In genomic region chr22:22011964-22012363, GRCh38 we compare ENCODE assay signal across 24 cellular contexts. TPM values are rescaled to one million over a fixed set of nuclear protein-coding genes. Genes with fewer than 3 reads are reported as not detected.
A peak's percentile ranks its signal among the peaks of the same experiment; 100 is the strongest.
DNase-seq lines count a peak whose midpoint lies in the region; ATAC-seq and TF ChIP-seq lines count a peak whose summit lies in the region.
"Had no signal": no experiment of that assay in that cellular context is flagged by ENCODE, and none has a peak within 500 bp of the region (broad histone marks: within the 10 kb centered on the region; RNA-seq: fewer than 3 reads in every experiment).

No MANE protein-coding gene starts in this region.

- H3K9me3 ChIP-seq in Karpas-422 (ENCODE audit: low read length): no peaks in the 10 kb centered on the region
- H3K9me3 ChIP-seq: BE2C, BLaER1 had no signal

- H3K4me3 Mint-ChIP-seq in WTC11: no peak overlapping the region
- H3K4me3 Mint-ChIP-seq in dendritic cell treated with granulocyte-macrophage colony-stimulating factor and Interleukin-4, amounts not matched to agents 40 ng/mL and 50 ng/mL, for 4 days: no peak overlapping the region
- H3K4me3 Mint-ChIP-seq in activated CD4-positive, alpha-beta memory T cell treated with anti-CD3 and anti-CD28 coated beads for 36 hours: no peak overlapping the region
- H3K4me3 Mint-ChIP-seq: CD14-positive monocyte; CD4-positive, alpha-beta memory T cell; CD4-positive, CD25-positive, alpha-beta regulatory T cell; CD8-positive, alpha-beta memory T cell had no signal

- intact Hi-C loops in dendritic cell treated with granulocyte-macrophage colony-stimulating factor and Interleukin-4, amounts not matched to agents 40 ng/mL and 50 ng/mL, for 4 days (cut with micrococcal nuclease): no loop called here
- intact Hi-C loops in activated CD4-positive, alpha-beta memory T cell treated with anti-CD3 and anti-CD28 coated beads for 36 hours (cut with micrococcal nuclease): no loop called here

- peak overlapping the region; percentile 36; the same call in 1 of the 2 replicates for H3K27ac ChIP-seq in Karpas-422 (ENCODE audit: low read length)
- H3K27ac ChIP-seq: BLaER1 had no signal

- no peak overlapping the region for H3K9ac ChIP-seq in Karpas-422 (ENCODE audit: low read length)
- H3K9ac ChIP-seq: BLaER1 had no signal

- peaks cover 92% of the 10 kb centered on the region for H3K27me3 Mint-ChIP-seq in WTC11 (ENCODE audit: low read depth)
- peaks cover 21% of the 10 kb centered on the region for H3K27me3 Mint-ChIP-seq in dendritic cell treated with granulocyte-macrophage colony-stimulating factor and Interleukin-4, amounts not matched to agents 40 ng/mL and 50 ng/mL, for 4 days
- H3K27me3 Mint-ChIP-seq in activated CD4-positive, alpha-beta memory T cell treated with anti-CD3 and anti-CD28 coated beads for 36 hours: peaks cover 12% of the 10 kb centered on the region

- CTCF ChIA-PET in WTC11 (lab: Charles Lee): no interaction called here
- CTCF ChIA-PET in activated CD4-positive, alpha-beta memory T cell treated with anti-CD3 and anti-CD28 coated beads for 36 hours (lab: Charles Lee): interaction anchor here (0.6 kb wide), 1 partner anchor 44 kb away, joined by 3 read pairs; no protein-coding TSS in a partner anchor

- H3K4me2 ChIP-seq in Karpas-422 (ENCODE audit: low read depth, low read length, poor library complexity, severe bottlenecking): no peak overlapping the region
- H3K4me2 ChIP-seq: BLaER1 had no signal

- peaks cover 10% of the 10 kb centered on the region; the same call in 1 of the 2 replicates for H3K36me3 ChIP-seq in Karpas-422 (ENCODE audit: insufficient read depth, low read length)
- H3K36me3 ChIP-seq: BE2C, BLaER1 had no signal

- no peak overlapping the region for H2AFZ ChIP-seq in Karpas-422 (ENCODE audit: low read length)

- H3K9me2 ChIP-seq in Karpas-422 (replicated peaks; ENCODE audit: insufficient read depth, low read length): no peaks in the 10 kb centered on the region

- no peaks in the 10 kb centered on the region for H3K27me3 ChIP-seq in Karpas-422 (ENCODE audit: low read length)
- H3K27me3 ChIP-seq: BLaER1 had no signal

- H4K20me1 ChIP-seq in Karpas-422 (ENCODE audit: insufficient read depth, low read depth, low read length): no peaks in the 10 kb centered on the region
- H4K20me1 ChIP-seq: BLaER1 had no signal

- no peak for TF ChIP-seq CTCF in WTC11 (IDR thresholded peaks at IDR 0.05)
- TF ChIP-seq CTCF in foreskin fibroblast (IDR thresholded peaks at IDR 0.05; ENCODE audit: low read depth, low read length): no peak

- POLR2A ChIA-PET in WTC11 (lab: Charles Lee): no interaction called here
- POLR2A ChIA-PET in activated CD4-positive, alpha-beta memory T cell treated with anti-CD3 and anti-CD28 coated beads for 36 hours (lab: Charles Lee): no interaction called here

- peaks cover 7% of the 10 kb centered on the region for H3K9me3 Mint-ChIP-seq in WTC11
- H3K9me3 Mint-ChIP-seq in dendritic cell treated with granulocyte-macrophage colony-stimulating factor and Interleukin-4, amounts not matched to agents 40 ng/mL and 50 ng/mL, for 4 days: no peaks in the 10 kb centered on the region
- H3K9me3 Mint-ChIP-seq in activated CD4-positive, alpha-beta memory T cell treated with anti-CD3 and anti-CD28 coated beads for 36 hours: no peaks in the 10 kb centered on the region

- ATAC-seq in WTC11: no peak
- ATAC-seq: GM12878 had no signal

- no peak for DNase-seq in Karpas-422
- no peak for DNase-seq in WTC11 (ENCODE audit: low spot score)
- no peak for DNase-seq in stimulated activated CD4-positive, alpha-beta T cell treated with anti-CD3 and anti-CD28 coated beads, Interleukin-12 subunit alpha, Interleukin-12 subunit beta, amount 100 ng/mL, for 4 hours
- no peak for DNase-seq in foreskin fibroblast
- DNase-seq in activated CD4-positive, alpha-beta memory T cell treated with anti-CD3 and anti-CD28 coated beads for 36 hours: no peak
- DNase-seq: 8988T; ACHN; BE2C; C1 segment of cervical spinal cord; CD4-positive, alpha-beta memory T cell; CD4-positive, CD25-positive, alpha-beta regulatory T cell; CD8-positive, alpha-beta memory T cell; COR-L47; DMS 273 treated with DMSO at 0.1 percent for 48 hours; DMS153; DMS53; DMS79; DND-41; EL; GDM1 had no signal

- no peaks in the 10 kb centered on the region for H3K79me2 ChIP-seq in Karpas-422 (ENCODE audit: low read length)

- H3K4me3 ChIP-seq in Karpas-422 (ENCODE audit: low read length) (no peak overlapping the region), foreskin fibroblast (ENCODE audit: low read depth in 1 of 2, low read length in 2 of 2) (no peak overlapping the region)
- H3K4me3 ChIP-seq: BLaER1, GM12878 had no signal

- H3K4me1 ChIP-seq in Karpas-422 (ENCODE audit: low read length): peaks cover 23% of the 10 kb centered on the region
- H3K4me1 ChIP-seq: BE2C had no signal

- H3K36me3 Mint-ChIP-seq in WTC11: no peaks in the 10 kb centered on the region
- H3K36me3 Mint-ChIP-seq in dendritic cell treated with granulocyte-macrophage colony-stimulating factor and Interleukin-4, amounts not matched to agents 40 ng/mL and 50 ng/mL, for 4 days (ENCODE audit: low read depth): no peaks in the 10 kb centered on the region
- no peaks in the 10 kb centered on the region for H3K36me3 Mint-ChIP-seq in activated CD4-positive, alpha-beta memory T cell treated with anti-CD3 and anti-CD28 coated beads for 36 hours
- H3K36me3 Mint-ChIP-seq: CD14-positive monocyte; CD4-positive, alpha-beta memory T cell; CD4-positive, CD25-positive, alpha-beta regulatory T cell had no signal

- no peak overlapping the region for H3K27ac Mint-ChIP-seq in WTC11
- H3K27ac Mint-ChIP-seq in dendritic cell treated with granulocyte-macrophage colony-stimulating factor and Interleukin-4, amounts not matched to agents 40 ng/mL and 50 ng/mL, for 4 days: peak overlapping the region; percentile 56
- no peak overlapping the region for H3K27ac Mint-ChIP-seq in activated CD4-positive, alpha-beta memory T cell treated with anti-CD3 and anti-CD28 coated beads for 36 hours
- H3K27ac Mint-ChIP-seq: CD14-positive monocyte; CD4-positive, alpha-beta memory T cell; CD4-positive, CD25-positive, alpha-beta regulatory T cell; CD8-positive, alpha-beta memory T cell had no signal

- H3K4me1 Mint-ChIP-seq in WTC11: peaks cover 5% of the 10 kb centered on the region
- peaks cover 8% of the 10 kb centered on the region for H3K4me1 Mint-ChIP-seq in dendritic cell treated with granulocyte-macrophage colony-stimulating factor and Interleukin-4, amounts not matched to agents 40 ng/mL and 50 ng/mL, for 4 days (ENCODE audit: low read depth)
- H3K4me1 Mint-ChIP-seq in activated CD4-positive, alpha-beta memory T cell treated with anti-CD3 and anti-CD28 coated beads for 36 hours (ENCODE audit: low read depth): no peaks in the 10 kb centered on the region
- H3K4me1 Mint-ChIP-seq: CD14-positive monocyte; CD4-positive, alpha-beta memory T cell; CD4-positive, CD25-positive, alpha-beta regulatory T cell; CD8-positive, alpha-beta memory T cell had no signal

TF ChIP-seq in WTC11, 78 proteins besides CTCF, POLR2A, EP300 and RAD21:
- TF ChIP-seq TP53 (CRISPR knock-in tag; IDR thresholded peaks at IDR 0.05) (no peak), PRDM15 (CRISPR knock-in tag; IDR thresholded peaks at IDR 0.05) (no peak), PRRX2 (CRISPR knock-in tag; IDR thresholded peaks at IDR 0.05) (no peak), ZNF232 (CRISPR knock-in tag; IDR thresholded peaks at IDR 0.05) (no peak), HMGA2 (CRISPR knock-in tag; IDR thresholded peaks at IDR 0.05) (0 out of 2 replicates have a peak, but pooled peaks have one; percentile 12), ZNF317 (CRISPR knock-in tag; IDR thresholded peaks at IDR 0.05; ENCODE audit: borderline replicate concordance, low read depth) (no peak), SOX15 (CRISPR knock-in tag; IDR thresholded peaks at IDR 0.05) (no peak)

RNA-seq across cellular contexts. Expression of gene TOP3B, which starts 29.4 kb away (rescaled TPM):
- 38.1 and 72.9 TPM in 2 replicates for total RNA-seq in Karpas-422 (2014; rRNA removed; shearing (Covaris generic); ENCODE audit: low replicate concordance)
- 52.5 to 68.6 TPM (median 52.7 TPM) in 3 replicates for total RNA-seq in WTC11 (2021)
- 10 to 100 TPM; 28.8 to 30.4 TPM for total RNA-seq in activated CD4-positive, alpha-beta memory T cell treated with anti-CD3 and anti-CD28 coated beads for 36 hours

RNA-seq across cellular contexts. Expression of gene PPM1F, which starts 59.3 kb away (rescaled TPM):
- total RNA-seq in Karpas-422 (2014; rRNA removed; shearing (Covaris generic); ENCODE audit: low replicate concordance): 21.1 and 47.8 TPM in 2 replicates
- total RNA-seq in WTC11 (2021): 23.9 to 30.6 TPM (median 28.6 TPM) in 3 replicates
- 10 to 100 TPM; 21.7 to 21.9 TPM for total RNA-seq in activated CD4-positive, alpha-beta memory T cell treated with anti-CD3 and anti-CD28 coated beads for 36 hours
